8 cellular contexts compared by ENCODE assay signal in genomic region chr1:226882631-226883409, GRCh38. TPM values are rescaled to one million over a fixed set of nuclear protein-coding genes. Genes with fewer than 3 reads are reported as not detected.
DNase-seq lines count a peak whose midpoint lies in the region; ATAC-seq and FAIRE-seq lines count a peak whose summit lies in the region.

No MANE protein-coding gene starts in this region.

- peaks cover 46% of the 10 kb centered on the region for H3K4me1 Mint-ChIP-seq in activated CD8-positive, alpha-beta T cell treated with anti-CD3 and anti-CD28 coated beads, Interleukin-2, amount 10 ng/mL, durations not matched to agents 7 days and 5 days (ENCODE audit: low read depth)
- H3K4me1 Mint-ChIP-seq in immature natural killer cell, result peaks cover 41 to 48% of the 10 kb centered on the region in 2 donors

- H3K27me3 ChIP-seq in BLaER1 (no peaks in the 10 kb centered on the region), subcutaneous abdominal adipose tissue (ENCODE audit: control insufficient read depth in 5 of 5, insufficient read depth in 4 of 5, low read length in 5 of 5) (no peaks in the 10 kb centered on the region)

- no peak for FAIRE-seq in frontal cortex (lab: Jason Lieb, UNC)

- H3K27ac Mint-ChIP-seq in activated CD8-positive, alpha-beta T cell treated with anti-CD3 and anti-CD28 coated beads, Interleukin-2, amount 10 ng/mL, durations not matched to agents 7 days and 5 days, result peak overlapping the region; percentile 86
- H3K27ac Mint-ChIP-seq in immature natural killer cell, result peak overlapping the region; percentile 90 to 96 (median 92)

- H3K4me3 ChIP-seq in BLaER1, result peak overlapping the region; percentile 30; the same call in 1 of the 2 replicates
- peak overlapping the region; percentile 3 to 54 (median 49) for H3K4me3 ChIP-seq in subcutaneous abdominal adipose tissue (ENCODE audit: low read depth in 1 of 5, low read length in 5 of 5)

- H3K9ac ChIP-seq in BLaER1 (peak overlapping the region; percentile 73), subcutaneous abdominal adipose tissue (ENCODE audit: low read length in 5 of 5) (peak overlapping the region in 3 of 5 donors; percentile 42 to 68 (median 52))

- no peaks in the 10 kb centered on the region for H3K9me3 Mint-ChIP-seq in activated CD8-positive, alpha-beta T cell treated with anti-CD3 and anti-CD28 coated beads, Interleukin-2, amount 10 ng/mL, durations not matched to agents 7 days and 5 days (ENCODE audit: insufficient read depth)
- peaks cover 0 to 1% (median 0%) of the 10 kb centered on the region in 6 donors for H3K9me3 Mint-ChIP-seq in immature natural killer cell

- H3K36me3 ChIP-seq in BLaER1, result no peaks in the 10 kb centered on the region
- H3K36me3 ChIP-seq in subcutaneous abdominal adipose tissue (ENCODE audit: control insufficient read depth in 5 of 5, insufficient read depth in 5 of 5, low read length in 5 of 5), result peaks cover 0 to 53% (median 31%) of the 10 kb centered on the region in 5 donors

- H4K20me1 ChIP-seq in BLaER1, result no peaks in the 10 kb centered on the region

- H3K36me3 Mint-ChIP-seq in activated CD8-positive, alpha-beta T cell treated with anti-CD3 and anti-CD28 coated beads, Interleukin-2, amount 10 ng/mL, durations not matched to agents 7 days and 5 days (ENCODE audit: low read depth), result peaks cover 5% of the 10 kb centered on the region
- H3K36me3 Mint-ChIP-seq in immature natural killer cell, result peaks cover 10 to 31% (median 23%) of the 10 kb centered on the region in 3 donors

- H3K4me3 Mint-ChIP-seq in activated CD8-positive, alpha-beta T cell treated with anti-CD3 and anti-CD28 coated beads, Interleukin-2, amount 10 ng/mL, durations not matched to agents 7 days and 5 days, result peak overlapping the region; percentile 51
- H3K4me3 Mint-ChIP-seq in immature natural killer cell, result peak overlapping the region; percentile 71 to 85 (median 83)

- CTCF ChIA-PET in activated CD8-positive, alpha-beta T cell treated with anti-CD3 and anti-CD28 coated beads, Interleukin-2, amount 10 ng/mL, durations not matched to agents 7 days and 5 days (lab: Charles Lee), result interaction anchor here (0.8 to 2.4 kb wide), 11 partner anchors 8 to 274 kb away, joined by 3 to 16 read pairs (median 3); partner anchors contain the start of gene PSEN2

- H3K27ac ChIP-seq in BLaER1, result peak overlapping the region; percentile 67
- H3K27ac ChIP-seq in subcutaneous abdominal adipose tissue (ENCODE audit: low read depth, low read length), result peak overlapping the region; percentile 6

- no peaks in the 10 kb centered on the region for H3K27me3 Mint-ChIP-seq in activated CD8-positive, alpha-beta T cell treated with anti-CD3 and anti-CD28 coated beads, Interleukin-2, amount 10 ng/mL, durations not matched to agents 7 days and 5 days (ENCODE audit: low read depth)
- peaks cover 0 to 5% (median 0%) of the 10 kb centered on the region in 3 donors for H3K27me3 Mint-ChIP-seq in immature natural killer cell (ENCODE audit: low read depth in 3 of 3)

- H3K4me1 ChIP-seq in BLaER1 (peaks cover 76% of the 10 kb centered on the region), subcutaneous abdominal adipose tissue (ENCODE audit: control insufficient read depth in 5 of 5, insufficient read depth in 5 of 5, low read length in 5 of 5) (peaks cover 2 to 50% (median 27%) of the 10 kb centered on the region in 5 donors)

- ATAC-seq in GM19324 (IDR thresholded peaks at IDR 0.05; ENCODE audit: low FRiP score, unreplicated experiment) (peak; percentile 94), HG03342 (IDR thresholded peaks at IDR 0.05; ENCODE audit: unreplicated experiment) (peak; percentile 95)
- ATAC-seq in activated CD8-positive, alpha-beta T cell treated with anti-CD3 and anti-CD28 coated beads, Interleukin-2, amount 10 ng/mL, durations not matched to agents 7 days and 5 days, result peak; percentile 85

- peak; percentile 52 for DNase-seq in activated CD8-positive, alpha-beta T cell treated with anti-CD3 and anti-CD28 coated beads, Interleukin-2, amount 10 ng/mL, durations not matched to agents 7 days and 5 days
- DNase-seq in immature natural killer cell (peak; percentile 49 to 57 (median 54)), SHP77 treated with DMSO at 0.1 percent for 48 hours (lab: John Stamatoyannopoulos, UW) (no peak), frontal cortex (ENCODE audit: low spot score in 2 of 2) (no peak)

- no peaks in the 10 kb centered on the region for H3K9me3 ChIP-seq in BLaER1
- H3K9me3 ChIP-seq in subcutaneous abdominal adipose tissue (ENCODE audit: control insufficient read depth in 5 of 5, low read length in 5 of 5), result no peaks in the 10 kb centered on the region

- POLR2A ChIA-PET in activated CD8-positive, alpha-beta T cell treated with anti-CD3 and anti-CD28 coated beads, Interleukin-2, amount 10 ng/mL, durations not matched to agents 7 days and 5 days (lab: Charles Lee), result interaction anchor here (0.6 to 3.3 kb wide), 8 partner anchors 11 to 1732 kb away, joined by 3 to 26 read pairs (median 3); partner anchors contain the start of gene COQ8A

- H3K4me2 ChIP-seq in BLaER1, result peak overlapping the region; percentile 93

RNA-seq across cellular contexts. Expression of gene PSEN2, which starts 12.4 kb away (rescaled TPM):
- total RNA-seq in activated CD8-positive, alpha-beta T cell treated with anti-CD3 and anti-CD28 coated beads, Interleukin-2, amount 10 ng/mL, durations not matched to agents 7 days and 5 days, result 1 to 10 TPM; 3.0 to 3.6 TPM
- polyA plus RNA-seq in immature natural killer cell, result 10 to 100 TPM; 19.5 to 23.1 (median 20.2) TPM
- 33.4 TPM for total RNA-seq in frontal cortex

RNA-seq across cellular contexts. Expression of gene COQ8A, which starts 57.3 kb away (rescaled TPM):
- 10 to 100 TPM; 12.1 to 16.4 TPM for total RNA-seq in activated CD8-positive, alpha-beta T cell treated with anti-CD3 and anti-CD28 coated beads, Interleukin-2, amount 10 ng/mL, durations not matched to agents 7 days and 5 days
- polyA plus RNA-seq in immature natural killer cell, result 10 to 100 TPM; 26.9 to 44.3 (median 34.7) TPM
- 17.5 TPM for total RNA-seq in frontal cortex

Comparison
In these comparisons a context has a peak if more than half of its experiments do, and no peak if none do; other contexts are left out.
1. DNase-seq: peak in activated CD8-positive, alpha-beta T cell treated with anti-CD3 and anti-CD28 coated beads, Interleukin-2, amount 10 ng/mL, durations not matched to agents 7 days and 5 days (single experiment) and immature natural killer cell (3 of 3); none in SHP77 treated with DMSO at 0.1 percent for 48 hours (single experiment) and frontal cortex (0 of 2).
2. Peak in every context shown above with its lines, with median percentiles within 50 percentile points of each other: ATAC-seq.